8 cellular contexts compared by ENCODE assay signal in the genomic region with DNA sequence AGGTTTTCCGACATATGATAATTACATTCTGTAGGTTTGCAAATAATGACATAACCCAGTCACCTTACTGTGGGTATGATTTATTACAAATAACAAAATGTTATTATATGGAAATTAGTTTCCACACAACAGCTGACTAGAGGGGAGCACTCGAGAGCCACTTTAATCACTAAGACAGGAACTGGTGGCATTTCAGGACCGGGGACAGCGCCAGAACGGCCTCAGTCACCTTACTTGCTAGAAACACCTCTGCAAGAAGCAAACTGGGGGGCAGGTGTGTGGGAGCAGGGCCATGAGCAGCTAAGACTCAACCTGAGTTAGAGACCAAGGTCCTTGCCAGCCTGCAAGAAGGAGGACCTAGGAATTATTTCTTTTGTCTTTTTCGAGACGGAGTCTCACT.
A peak's percentile ranks its signal among the peaks of the same experiment; 100 is the strongest.
DNase-seq lines count a peak whose midpoint lies in the region; ATAC-seq, FAIRE-seq and TF ChIP-seq lines count a peak whose summit lies in the region.

No MANE protein-coding gene starts in this region.

- TF ChIP-seq POLR2A in GM12892 (IDR thresholded peaks at IDR 0.05; ENCODE audit: low read depth, low read length) = no peak

- no peak for FAIRE-seq in GM12892 (lab: Jason Lieb, UNC)

- no peak for TF ChIP-seq RAD21 in Ishikawa (IDR thresholded peaks at IDR 0.05; ENCODE audit: low read depth)

- no peak for TF ChIP-seq EP300 in Ishikawa (IDR thresholded peaks at IDR 0.05; ENCODE audit: borderline replicate concordance)

- peak; percentile 20 for DNase-seq in CD1c-positive myeloid dendritic cell (ENCODE audit: extremely low spot score)
- peak; percentile 60 to 64 for DNase-seq in activated T-cell treated with anti-CD3 and anti-CD28 coated beads, Interleukin-2, amount 50 U/mL, for 48 hours
- peak; percentile 83 for DNase-seq in islet precursor cell
- DNase-seq in inferior parietal cortex (ENCODE audit: extremely low spot score) = no peak
- DNase-seq in GM12892 (ENCODE audit: insufficient read length) = no peak

- ATAC-seq in GM18502 (IDR thresholded peaks at IDR 0.05; ENCODE audit: poor library complexity, unreplicated experiment) (no peak), HG03139 (IDR thresholded peaks at IDR 0.05; ENCODE audit: unreplicated experiment) (no peak)

TF ChIP-seq in Ishikawa, 13 proteins besides CTCF, POLR2A, EP300 and RAD21:
- peak; percentile 94 for TF ChIP-seq REST (IDR thresholded peaks at IDR 0.05; ENCODE audit: low read depth)
- no peak for TF ChIP-seq CREB1 (IDR thresholded peaks at IDR 0.05; ENCODE audit: low read depth)
- TF ChIP-seq EGR1 (IDR thresholded peaks at IDR 0.05) = no peak
- TF ChIP-seq TCF12 (IDR thresholded peaks at IDR 0.05; ENCODE audit: low read depth) = no peak
- no peak for TF ChIP-seq FOXM1 (IDR thresholded peaks at IDR 0.05; ENCODE audit: borderline replicate concordance, low read depth)

Comparison
In these comparisons a context has a peak if more than half of its experiments do, and no peak if none do; other contexts are left out.
1. DNase-seq: peak in CD1c-positive myeloid dendritic cell (single experiment), activated T-cell treated with anti-CD3 and anti-CD28 coated beads, Interleukin-2, amount 50 U/mL, for 48 hours (2 of 2) and islet precursor cell (single experiment); none in inferior parietal cortex (single experiment) and GM12892 (single experiment).